ENCODE assay signal across 23 cellular contexts in genomic region chr6:85408039-85408438, GRCh38.
"Had no signal": no experiment of that assay in that cellular context is flagged by ENCODE, and none has a peak within 500 bp of the region (broad histone marks: within the 10 kb centered on the region; RNA-seq: fewer than 3 reads in every experiment).

No MANE protein-coding gene starts in this region.

- H3K9me3 ChIP-seq: esophagus muscularis mucosa, gastrocnemius medialis, uterus had no signal

- ATAC-seq: activated T-cell treated with anti-CD3 and anti-CD28 coated beads, Interleukin-2, amount 50 U/mL, for 4 hours; effector memory CD8-positive, alpha-beta T cell; gastrocnemius medialis; left cardiac atrium; sciatic nerve; stimulated activated naive B cell treated with anti-CD40 and anti-IgM and Interleukin-4, amounts not matched to agents 10 μg/mL and 1 μg/mL and 100 μg/mL, for 72 hours had no signal

- H3K36me3 ChIP-seq: esophagus muscularis mucosa, gastrocnemius medialis, uterus, WERI-Rb-1 had no signal

- DNase-seq: activated CD4-positive, alpha-beta T cell treated with anti-CD3 and anti-CD28 coated beads for 1 hour; activated CD4-positive, alpha-beta T cell treated with anti-CD3 and anti-CD28 coated beads, Interleukin-2, amount 50 U/mL, for 4 hours; activated CD8-positive, alpha-beta memory T cell treated with anti-CD3 and anti-CD28 coated beads, Interleukin-2, amount 50 U/mL, for 48 hours; activated naive CD4-positive, alpha-beta T cell treated with Interleukin-2 at 50 U/mL for 16 hours; activated naive CD8-positive, alpha-beta T cell treated with anti-CD3 and anti-CD28 coated beads for 36 hours; activated T-cell treated with anti-CD3 and anti-CD28 coated beads, Interleukin-2, amount 50 U/mL, for 4 hours; effector memory CD8-positive, alpha-beta T cell; gastrocnemius medialis; hippocampal formation; islet precursor cell; left cardiac atrium; naive B cell; occipital lobe; posterior cingulate gyrus; small intestine; stimulated activated CD4-positive, alpha-beta T cell treated with anti-CD3 and anti-CD28 coated beads, Interleukin-15, amount 100 ng/mL, for 24 hours; stimulated activated CD8-positive, alpha-beta memory T cell treated with anti-CD3 and anti-CD28 coated beads, Interleukin-4, amount 100 ng/mL, for 48 hours; stimulated activated naive B cell treated with anti-CD40 and anti-IgM and Interleukin-4, amounts not matched to agents 10 μg/mL and 1 μg/mL and 100 μg/mL, for 72 hours; trophoblast cell; uterus; WERI-Rb-1 had no signal

- H3K4me3 ChIP-seq: esophagus muscularis mucosa, gastrocnemius medialis, uterus had no signal

- H3K4me1 ChIP-seq: gastrocnemius medialis, uterus had no signal

- H3K27ac ChIP-seq: esophagus muscularis mucosa, gastrocnemius medialis, uterus, WERI-Rb-1 had no signal

- H3K27me3 ChIP-seq: esophagus muscularis mucosa, gastrocnemius medialis, uterus had no signal
